ENCODE assay signal across 8 cellular contexts in the genomic region with DNA sequence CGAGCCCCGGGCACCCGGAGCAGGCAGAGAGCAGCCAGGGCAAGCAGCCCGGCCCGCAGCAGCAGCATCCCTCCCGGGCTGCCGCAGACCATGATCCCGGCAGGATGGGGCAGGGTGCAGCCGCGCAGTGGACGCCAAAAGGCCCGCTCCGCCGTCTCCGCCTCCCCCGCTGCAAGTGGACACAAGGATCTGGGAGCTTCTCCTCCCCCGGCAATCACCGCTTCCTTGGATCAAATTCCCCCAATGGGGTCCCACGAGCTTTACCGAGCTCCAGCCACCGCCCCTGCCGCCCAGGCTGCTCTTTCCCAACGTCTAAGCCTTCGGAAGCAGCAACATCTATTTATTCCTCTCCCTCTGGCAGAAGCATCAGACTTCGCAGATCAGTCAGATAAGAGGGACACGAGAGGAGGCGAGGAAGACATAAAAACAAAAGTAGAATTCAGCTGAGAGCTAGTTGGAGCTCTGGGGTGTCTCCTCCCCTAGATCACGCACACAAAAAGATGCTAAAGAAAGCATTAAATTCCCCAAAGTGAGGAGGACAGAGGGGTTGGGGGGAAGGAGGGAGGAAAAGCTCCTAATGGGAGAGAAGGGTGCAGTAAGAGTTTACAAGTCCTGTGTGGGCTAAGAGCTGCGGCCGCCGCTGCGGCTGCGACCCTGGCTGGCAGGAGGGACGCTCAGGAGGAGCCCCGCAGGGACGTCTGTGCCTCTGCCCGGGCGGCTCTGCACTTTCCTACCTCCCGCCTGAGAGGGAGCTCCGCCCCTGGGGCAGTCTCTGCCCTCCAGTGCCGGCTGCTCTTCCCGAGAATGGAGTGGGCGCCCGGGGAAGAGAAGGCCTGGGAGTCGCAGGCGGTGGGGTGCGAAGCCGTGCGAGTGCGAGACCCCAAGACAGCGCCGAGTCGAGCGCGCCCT. TPM values are rescaled to one million over a fixed set of nuclear protein-coding genes. Genes with fewer than 3 reads are reported as not detected.
DNase-seq lines count a peak whose midpoint lies in the region; ATAC-seq and TF ChIP-seq lines count a peak whose summit lies in the region.

A gene with protein sequence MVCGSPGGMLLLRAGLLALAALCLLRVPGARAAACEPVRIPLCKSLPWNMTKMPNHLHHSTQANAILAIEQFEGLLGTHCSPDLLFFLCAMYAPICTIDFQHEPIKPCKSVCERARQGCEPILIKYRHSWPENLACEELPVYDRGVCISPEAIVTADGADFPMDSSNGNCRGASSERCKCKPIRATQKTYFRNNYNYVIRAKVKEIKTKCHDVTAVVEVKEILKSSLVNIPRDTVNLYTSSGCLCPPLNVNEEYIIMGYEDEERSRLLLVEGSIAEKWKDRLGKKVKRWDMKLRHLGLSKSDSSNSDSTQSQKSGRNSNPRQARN (minus strand): TSS at position 177 of the 909 bp plus-strand sequence. CDS start 85 bp downstream, at position 92.

- H3K4me2 ChIP-seq in OCI-LY7 (ENCODE audit: low read length): peak within 1 kb of the TSS; percentile 70; the same call in 1 of the 2 replicates

- BruUV-seq in OCI-LY7 (replicated peaks; lab: Mats Ljungman, UMichigan): no TSS peak

- POLR2A ChIA-PET in OCI-LY7 (lab: Charles Lee): interaction anchor here (0.6 to 2.1 kb wide), 4 partner anchors 11 to 456 kb away, joined by 3 to 9 read pairs (median 4); no protein-coding TSS in a partner anchor

- peaks cover 28% of the 10 kb centered on the region for H3K4me1 ChIP-seq in OCI-LY7 (ENCODE audit: insufficient read depth, low read length, poor library complexity, severe bottlenecking)

- TF ChIP-seq CTCF in OCI-LY7 (conservative IDR thresholded peaks at IDR 0.05; ENCODE audit: low read length): no peak
- no peak for TF ChIP-seq CTCF in coronary artery (IDR thresholded peaks at IDR 0.05)

- H2AFZ ChIP-seq in OCI-LY7 (ENCODE audit: low read length): peak within 1 kb of the TSS; percentile 99

- no peaks in the 10 kb centered on the region for H4K20me1 ChIP-seq in OCI-LY7 (ENCODE audit: insufficient read depth, low read length)

- intact Hi-C loops in OCI-LY7 (cut with micrococcal nuclease; ENCODE audit: unreplicated experiment): no loop called here

- no peaks in the 10 kb centered on the region for H3K9me3 ChIP-seq in OCI-LY7 (ENCODE audit: low read length)

- ATAC-seq in stimulated activated naive CD8-positive, alpha-beta T cell treated with anti-CD3 and anti-CD28 coated beads, Interleukin-15, Interleukin-2, amounts not matched to agents 100 U/mL and 50 U/mL, for 24 hours: peak; percentile 37
- no peak for ATAC-seq in GM18517 (IDR thresholded peaks at IDR 0.05; ENCODE audit: unreplicated experiment)

- H3K36me3 ChIP-seq in OCI-LY7 (ENCODE audit: insufficient read depth, low read length): no peaks in the 10 kb centered on the region

- H3K27ac ChIP-seq in OCI-LY7 (ENCODE audit: low read depth, low read length, poor library complexity, severe bottlenecking): no peak within 1 kb of the TSS
- H3K27ac ChIP-seq in coronary artery: peak within 1 kb of the TSS; percentile 25 to 84

- DNase-seq in NCI-H2029 (lab: John Stamatoyannopoulos, UW) (peak; percentile 19), NCI-H2029 treated with DMSO at 0.1 percent for 48 hours (lab: John Stamatoyannopoulos, UW) (no peak), OCI-LY7 (ENCODE audit: low spot score) (no peak), coronary artery (ENCODE audit: low spot score) (peak; percentile 89), left kidney (ENCODE audit: low read depth, low spot score) (peak; percentile 95), A172 (ENCODE audit: low spot score) (no peak)
- DNase-seq in stimulated activated naive CD8-positive, alpha-beta T cell treated with anti-CD3 and anti-CD28 coated beads, Interleukin-15, Interleukin-2, amounts not matched to agents 100 U/mL and 50 U/mL, for 24 hours: peak; percentile 7

- H3K9me2 ChIP-seq in OCI-LY7 (ENCODE audit: insufficient read depth, low read length): no peaks in the 10 kb centered on the region

- no peaks in the 10 kb centered on the region for H3K79me2 ChIP-seq in OCI-LY7 (ENCODE audit: insufficient read depth, low read depth, low read length)

- CTCF ChIA-PET in OCI-LY7 (lab: Charles Lee; ENCODE audit: unreplicated experiment): no interaction called here

- no peak within 1 kb of the TSS for H3K4me3 ChIP-seq in OCI-LY7 (ENCODE audit: low read depth, low read length, poor library complexity, severe bottlenecking)
- H3K4me3 ChIP-seq in coronary artery: peak within 1 kb of the TSS; percentile 78

RNA-seq across cellular contexts. Expression of the gene that starts here (rescaled TPM):
- 0.10 TPM in 1 of 2 replicates, not detected in the other for total RNA-seq in OCI-LY7 (2014; rRNA removed; shearing (Covaris generic))
- total RNA-seq in OCI-LY7 (2022): not detected in 2 replicates
- total RNA-seq in A172 (2014; rRNA removed; shearing (Covaris generic)): 0.31 and 0.74 TPM in 2 replicates

Comparison
In these comparisons a context has a peak if more than half of its experiments do, and no peak if none do; other contexts are left out.
1. DNase-seq: peak in NCI-H2029 (single experiment), coronary artery (single experiment), left kidney (single experiment) and stimulated activated naive CD8-positive, alpha-beta T cell treated with anti-CD3 and anti-CD28 coated beads, Interleukin-15, Interleukin-2, amounts not matched to agents 100 U/mL and 50 U/mL, for 24 hours (single experiment); none in NCI-H2029 treated with DMSO at 0.1 percent for 48 hours (single experiment), OCI-LY7 (single experiment) and A172 (single experiment).